ENCODE assay signal across 1 cellular context in the genomic region with DNA sequence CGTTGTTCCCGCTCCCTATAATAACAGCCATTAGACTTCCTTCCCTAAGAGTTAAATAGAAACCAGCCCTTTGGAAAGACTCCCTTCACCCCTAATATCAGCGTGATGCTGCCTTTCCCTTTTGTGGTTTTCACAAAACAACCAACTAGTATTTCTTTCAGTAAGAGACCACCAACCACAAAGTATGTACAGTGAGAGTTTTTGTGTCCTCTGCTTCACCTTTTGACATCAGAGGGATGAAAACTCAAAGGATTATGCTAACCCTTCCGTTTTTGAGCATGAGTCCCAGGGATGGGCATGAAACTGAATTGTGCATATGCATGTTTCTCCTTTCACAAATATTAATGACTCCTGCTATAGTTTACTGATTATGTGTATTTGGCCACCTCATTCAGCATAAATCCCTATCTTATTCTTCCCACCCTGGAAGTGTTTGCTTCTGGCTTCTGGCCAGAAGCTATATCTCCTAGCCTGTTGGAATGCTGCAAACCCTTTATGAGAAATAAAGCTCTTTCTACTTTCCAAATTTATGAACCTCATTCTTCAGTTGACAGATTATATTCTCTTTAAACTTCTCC.
TF ChIP-seq lines count a peak whose summit lies in the region.

No MANE protein-coding gene starts in this region.

TF ChIP-seq in HCT116, 20 proteins besides CTCF, POLR2A, EP300 and RAD21:
- TF ChIP-seq TCF7L2 (IDR thresholded peaks at IDR 0.05; ENCODE audit: borderline replicate concordance, extremely low read depth, insufficient read depth, insufficient read length): no peak
- TF ChIP-seq, protein P1, sequence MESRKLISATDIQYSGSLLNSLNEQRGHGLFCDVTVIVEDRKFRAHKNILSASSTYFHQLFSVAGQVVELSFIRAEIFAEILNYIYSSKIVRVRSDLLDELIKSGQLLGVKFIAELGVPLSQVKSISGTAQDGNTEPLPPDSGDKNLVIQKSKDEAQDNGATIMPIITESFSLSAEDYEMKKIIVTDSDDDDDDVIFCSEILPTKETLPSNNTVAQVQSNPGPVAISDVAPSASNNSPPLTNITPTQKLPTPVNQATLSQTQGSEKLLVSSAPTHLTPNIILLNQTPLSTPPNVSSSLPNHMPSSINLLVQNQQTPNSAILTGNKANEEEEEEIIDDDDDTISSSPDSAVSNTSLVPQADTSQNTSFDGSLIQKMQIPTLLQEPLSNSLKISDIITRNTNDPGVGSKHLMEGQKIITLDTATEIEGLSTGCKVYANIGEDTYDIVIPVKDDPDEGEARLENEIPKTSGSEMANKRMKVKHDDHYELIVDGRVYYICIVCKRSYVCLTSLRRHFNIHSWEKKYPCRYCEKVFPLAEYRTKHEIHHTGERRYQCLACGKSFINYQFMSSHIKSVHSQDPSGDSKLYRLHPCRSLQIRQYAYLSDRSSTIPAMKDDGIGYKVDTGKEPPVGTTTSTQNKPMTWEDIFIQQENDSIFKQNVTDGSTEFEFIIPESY (IDR thresholded peaks at IDR 0.05; ENCODE audit: extremely low read depth, insufficient replicate concordance, low read length): no peak
- TF ChIP-seq SIN3A (IDR thresholded peaks at IDR 0.05; ENCODE audit: low read depth): no peak
- TF ChIP-seq JUND (IDR thresholded peaks at IDR 0.05): no peak
- TF ChIP-seq POLR2AphosphoS5 (IDR thresholded peaks at IDR 0.05; ENCODE audit: low read depth, low read length): no peak
- TF ChIP-seq YY1 (IDR thresholded peaks at IDR 0.05; ENCODE audit: extremely low read depth, insufficient replicate concordance, low read depth, low read length): no peak
TF ChIP-seq in HCT116: peak in this region for 0.
